ENCODE assay signal across 19 cellular contexts in genomic region chr7:81710751-81711150, GRCh38. TPM values are rescaled to one million over a fixed set of nuclear protein-coding genes. Genes with fewer than 3 reads are reported as not detected.
"Had no signal": no experiment of that assay in that cellular context is flagged by ENCODE, and none has a peak within 500 bp of the region (broad histone marks: within the 10 kb centered on the region; RNA-seq: fewer than 3 reads in every experiment).

No MANE protein-coding gene starts in this region.

- DNase-seq: effector memory CD8-positive, alpha-beta T cell; esophagus squamous epithelium; foreskin fibroblast; immature natural killer cell; left ventricle myocardium inferior; lower lobe of right lung; midbrain; posterior cingulate gyrus; stimulated activated CD4-positive, alpha-beta T cell treated with anti-CD3 and anti-CD28 coated beads, Interleukin-12 subunit alpha, Interleukin-12 subunit beta, amount 100 ng/mL, for 4 hours; stimulated activated CD4-positive, alpha-beta T cell treated with anti-CD3 and anti-CD28 coated beads, Interleukin-2, amount 100 ng/mL, for 48 hours; stimulated activated naive CD4-positive, alpha-beta T cell treated with Interleukin-2 at 50 U/mL for 16 hours; trophoblast cell had no signal

- H3K4me1 ChIP-seq: esophagus squamous epithelium, gastroesophageal sphincter, left ventricle myocardium inferior, lower lobe of right lung had no signal

- H3K27ac Mint-ChIP-seq: effector memory CD8-positive, alpha-beta T cell; immature natural killer cell; memory B cell; nephron had no signal

- H3K27me3 Mint-ChIP-seq: effector memory CD8-positive, alpha-beta T cell; memory B cell had no signal

- H3K9me3 Mint-ChIP-seq: nephron had no signal

- H3K4me1 Mint-ChIP-seq: immature natural killer cell, memory B cell had no signal

- H3K36me3 Mint-ChIP-seq: immature natural killer cell, memory B cell had no signal

- H3K4me3 ChIP-seq: esophagus squamous epithelium, gastroesophageal sphincter, left ventricle myocardium inferior, lower lobe of right lung had no signal

- H3K9me3 ChIP-seq: esophagus squamous epithelium, gastroesophageal sphincter, left ventricle myocardium inferior, lower lobe of right lung, neutrophil had no signal

- ATAC-seq: effector memory CD8-positive, alpha-beta T cell; gastroesophageal sphincter; lower lobe of right lung; sciatic nerve had no signal

- H3K27me3 ChIP-seq: esophagus squamous epithelium, gastroesophageal sphincter, neutrophil had no signal

- H3K4me3 Mint-ChIP-seq: effector memory CD8-positive, alpha-beta T cell; immature natural killer cell; memory B cell; nephron had no signal

- H3K36me3 ChIP-seq: esophagus squamous epithelium, lower lobe of right lung had no signal

- H3K27ac ChIP-seq: epithelial cell of prostate, esophagus squamous epithelium, gastroesophageal sphincter, left ventricle myocardium inferior, lower lobe of right lung, neutrophil had no signal

RNA-seq across cellular contexts. Expression of gene HGF, which starts 59.1 kb away (rescaled TPM):
- polyA plus RNA-seq: immature natural killer cell, keratinocyte had no signal
